ENCODE assay signal across 8 cellular contexts in the genomic region with DNA sequence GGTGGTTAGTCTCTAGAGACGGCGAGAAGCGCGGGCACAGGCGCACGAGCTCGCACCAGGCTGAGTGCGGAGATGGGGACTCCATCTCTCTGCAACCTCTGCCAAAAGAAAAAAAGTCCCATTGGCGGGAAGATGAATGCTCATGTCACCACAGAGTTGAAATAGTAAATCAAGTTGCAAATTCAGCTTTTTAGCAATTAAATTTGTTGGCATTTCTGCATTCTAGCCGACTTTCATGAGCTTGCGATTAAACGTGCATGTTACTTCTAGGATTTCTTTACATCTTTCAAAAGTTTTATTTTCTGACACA. TPM values are rescaled to one million over a fixed set of nuclear protein-coding genes. Genes with fewer than 3 reads are reported as not detected.
DNase-seq lines count a peak whose midpoint lies in the region; ATAC-seq, FAIRE-seq and TF ChIP-seq lines count a peak whose summit lies in the region.

No MANE protein-coding gene starts in this region.

- H3K9ac ChIP-seq in HepG2 (ENCODE audit: insufficient read depth, low read depth, low read length), result peak overlapping the region; percentile 76

- TF ChIP-seq POLR2A in HepG2 (IDR thresholded peaks at IDR 0.05; ENCODE audit: insufficient read depth in 1 of 2, low read depth in 2 of 2, low read length in 2 of 2) (no peak), testis (IDR thresholded peaks at IDR 0.05) (no peak)

- peak overlapping the region; percentile 90 for H3K4me2 ChIP-seq in HepG2 (ENCODE audit: low read depth, low read length)

- H3K79me2 ChIP-seq in HepG2 (ENCODE audit: insufficient read depth, low read length), result peaks cover 56% of the 10 kb centered on the region

- H2AFZ ChIP-seq in HepG2 (ENCODE audit: low read length), result no peak overlapping the region

- peaks cover 36% of the 10 kb centered on the region for H3K4me1 ChIP-seq in HepG2 (ENCODE audit: insufficient read depth, low read length)
- peaks cover 5% of the 10 kb centered on the region for H3K4me1 ChIP-seq in testis

- TF ChIP-seq EP300 in HepG2 (IDR thresholded peaks at IDR 0.05; ENCODE audit: low read depth in 2 of 2, low read length in 2 of 2) (no peak), HepG2 (CRISPR knock-in tag; IDR thresholded peaks at IDR 0.05; ENCODE audit: borderline replicate concordance) (no peak)

- 3% methylated on average over 12 of the region's 12 CpGs for WGBS in HepG2 (ENCODE audit: low lambda C conversion rate)
- 1 to 2% methylated on average over 9 to 12 of the region's 12 CpGs for WGBS in testis, 2 donors

- peak overlapping the region; percentile 73 for H3K27ac ChIP-seq in HepG2 (ENCODE audit: extremely low read length, insufficient read depth, low read length)
- peak overlapping the region; percentile 59 to 72 for H3K27ac ChIP-seq in testis

- in situ Hi-C loops in T47D (cut with HindIII; ENCODE audit: low pct_unique_long_range_greater_than_20kb, low sequenced_read_pairs) (no loop called here), HepG2 (cut with HindIII; ENCODE audit: extremely low pct_ligation_motif_present, low pct_unique_long_range_greater_than_20kb) (no loop called here)

- no peaks in the 10 kb centered on the region for H3K9me3 ChIP-seq in HepG2 (ENCODE audit: low read length)
- no peaks in the 10 kb centered on the region for H3K9me3 ChIP-seq in testis

- BruUV-seq in HepG2 (replicated peaks; lab: Mats Ljungman, UMichigan), result no TSS peak

- no peak for FAIRE-seq in HepG2 (lab: Jason Lieb, UNC)

- H4K20me1 ChIP-seq in HepG2 (ENCODE audit: insufficient read depth, low read length), result no peaks in the 10 kb centered on the region; the same call in none of the 2 replicates

- DNase-seq in AML-193 (lab: John Stamatoyannopoulos, UW) (peak; percentile 18 to 23), NCI-H2227 (lab: John Stamatoyannopoulos, UW; ENCODE audit: unreplicated experiment) (peak; percentile 78), T47D (ENCODE audit: low read depth in 1 of 2, low spot score in 1 of 2) (peak; percentile 29 to 39), HepG2 (ENCODE audit: low spot score) (no peak), testis (peak; percentile 63), globus pallidus (ENCODE audit: low spot score) (no peak)

- ATAC-seq in GM18502 (IDR thresholded peaks at IDR 0.05; ENCODE audit: poor library complexity, unreplicated experiment) (peak; percentile 60), HG02938 (IDR thresholded peaks at IDR 0.05; ENCODE audit: unreplicated experiment) (peak; percentile 42), HepG2 (peak; percentile 72)

- intact Hi-C loops in HepG2 (cut with micrococcal nuclease; ENCODE audit: unreplicated experiment) (no loop called here), testis (cut with DNase I; ENCODE audit: low total_unique reads) (no loop called here)

- CTCF ChIA-PET in HepG2 (lab: Yijun Ruan, JAX; ENCODE audit: low intra/inter-chr PET ratio, low total read pairs), result no interaction called here

- POLR2A ChIA-PET in HepG2 (lab: Yijun Ruan, JAX), result interaction anchor here (0.6 to 7.0 kb wide), 3 partner anchors 18 to 351 kb away, joined by 3 to 53 read pairs (median 4); partner anchors contain the start of genes ASB3, ERLEC1 and PSME4

- H3K4me3 ChIP-seq in HepG2 (replicated peaks in 1 of 3; ENCODE audit: insufficient read depth in 1 of 3, low read depth in 2 of 3, low read length in 3 of 3) (peak overlapping the region; percentile 80 to 90 (median 82)), testis (peak overlapping the region; percentile 75 to 79)

- no peak for TF ChIP-seq RAD21 in HepG2 (CRISPR knock-in tag; IDR thresholded peaks at IDR 0.05)

- H3K27me3 ChIP-seq in HepG2 (ENCODE audit: control insufficient read depth in 1 of 2, insufficient read depth in 2 of 2, low read length in 2 of 2) (no peaks in the 10 kb centered on the region; a peak in 1 of 5 replicates), testis (no peaks in the 10 kb centered on the region)

- H3K36me3 ChIP-seq in HepG2 (replicated peaks in 1 of 2; ENCODE audit: control insufficient read depth in 1 of 2, insufficient read depth in 2 of 2, low read length in 2 of 2), result peaks cover 5 to 21% of the 10 kb centered on the region in 2 experiments
- H3K36me3 ChIP-seq in testis (ENCODE audit: low read depth, missing control alignments), result no peaks in the 10 kb centered on the region

- no peak for TF ChIP-seq CTCF in HepG2 (CRISPR knock-in tag; IDR thresholded peaks at IDR 0.05)
- no peak for TF ChIP-seq CTCF in testis (IDR thresholded peaks at IDR 0.05)

RNA-seq across cellular contexts. Expression of gene CHAC2, which starts 0.6 kb away (rescaled TPM):
- total RNA-seq in HepG2 (2016; rRNA removed; fragmentation: Illumina TruSeq; extraction: Trizol) (10.7 and 15.5 TPM in 2 replicates), testis (1 to 10 TPM; 3.4 to 3.6 TPM)
- 2.9 and 3.9 TPM in 2 replicates for total RNA-seq in HepG2 (2016; cell fraction: cytosol; rRNA removed; fragmentation: Illumina TruSeq; extraction: Trizol; ENCODE audit: low read depth)
- 11.3 and 16.1 TPM in 2 replicates for total RNA-seq in HepG2 (2016; cell fraction: insoluble cytoplasmic fraction; rRNA removed; fragmentation: Illumina TruSeq; extraction: Trizol)
- total RNA-seq in HepG2 (2016; cell fraction: membrane; rRNA removed; fragmentation: Illumina TruSeq; extraction: Trizol), result 5.9 and 6.0 TPM in 2 replicates
- total RNA-seq in HepG2 (2016; cell fraction: nucleus; rRNA removed; fragmentation: Illumina TruSeq; extraction: Trizol), result 3.0 and 4.8 TPM in 2 replicates
- polyA plus RNA-seq in HepG2 (2011; rRNA removed) (1.1 and 1.7 TPM in 2 replicates), testis (ENCODE audit: insufficient read depth, low read depth, low replicate concordance) (9.1 TPM)
- 0.86 and 1.00 TPM in 2 replicates for polyA plus RNA-seq in HepG2 (2011; cell fraction: cytosol; rRNA removed)
- polyA plus RNA-seq in HepG2 (2011; cell fraction: nucleus; rRNA removed), result 0.16 and 0.29 TPM in 2 replicates
- 2.6 and 3.1 TPM in 2 replicates for polyA plus RNA-seq in HepG2 (2012)
- polyA plus RNA-seq in HepG2 (2016; cell fraction: cytosol; fragmentation: Illumina TruSeq; extraction: Trizol; ENCODE audit: low read depth), result 2.3 and 2.8 TPM in 2 replicates
- polyA plus RNA-seq in HepG2 (2016; cell fraction: insoluble cytoplasmic fraction; fragmentation: Illumina TruSeq; extraction: Trizol; ENCODE audit: low read depth), result 18.6 and 20.3 TPM in 2 replicates
- polyA plus RNA-seq in HepG2 (2016; cell fraction: membrane; fragmentation: Illumina TruSeq; extraction: Trizol; ENCODE audit: low read depth), result 5.1 and 5.8 TPM in 2 replicates
- polyA plus RNA-seq in HepG2 (2016; cell fraction: nucleus; fragmentation: Illumina TruSeq; extraction: Trizol; ENCODE audit: insufficient read depth, low read depth), result 8.8 and 10.1 TPM in 2 replicates
- polyA minus RNA-seq in HepG2 (2011; rRNA and poly(A)+ RNA removed; ENCODE audit: low replicate concordance), result 0.32 and 7.6 TPM in 2 replicates
- 1.1 and 1.8 TPM in 2 replicates for polyA minus RNA-seq in HepG2 (2011; cell fraction: cytosol; rRNA and poly(A)+ RNA removed)
- 0.39 TPM in 1 of 2 replicates, not detected in the other for polyA minus RNA-seq in HepG2 (2011; cell fraction: nucleus; rRNA and poly(A)+ RNA removed)

RNA-seq across cellular contexts. Expression of gene ASB3, which starts 18.6 kb away (rescaled TPM):
- 40.1 and 48.2 TPM in 2 replicates for total RNA-seq in HepG2 (2016; rRNA removed; fragmentation: Illumina TruSeq; extraction: Trizol)
- total RNA-seq in HepG2 (2016; cell fraction: cytosol; rRNA removed; fragmentation: Illumina TruSeq; extraction: Trizol; ENCODE audit: low read depth), result 18.6 and 20.9 TPM in 2 replicates
- 39.7 and 47.9 TPM in 2 replicates for total RNA-seq in HepG2 (2016; cell fraction: insoluble cytoplasmic fraction; rRNA removed; fragmentation: Illumina TruSeq; extraction: Trizol)
- total RNA-seq in HepG2 (2016; cell fraction: membrane; rRNA removed; fragmentation: Illumina TruSeq; extraction: Trizol), result 16.2 and 19.4 TPM in 2 replicates
- total RNA-seq in HepG2 (2016; cell fraction: nucleus; rRNA removed; fragmentation: Illumina TruSeq; extraction: Trizol), result 50.6 and 51.0 TPM in 2 replicates
- 29.8 and 41.8 TPM in 2 replicates for polyA plus RNA-seq in HepG2 (2011; rRNA removed)
- polyA plus RNA-seq in HepG2 (2011; cell fraction: cytosol; rRNA removed), result 18.7 and 24.1 TPM in 2 replicates
- 39.0 and 45.7 TPM in 2 replicates for polyA plus RNA-seq in HepG2 (2011; cell fraction: nucleus; rRNA removed)
- polyA plus RNA-seq in HepG2 (2012), result 17.3 and 25.5 TPM in 2 replicates
- 2.6 and 3.1 TPM in 2 replicates for polyA plus RNA-seq in HepG2 (2016; cell fraction: cytosol; fragmentation: Illumina TruSeq; extraction: Trizol; ENCODE audit: low read depth)
- 30.8 and 33.3 TPM in 2 replicates for polyA plus RNA-seq in HepG2 (2016; cell fraction: insoluble cytoplasmic fraction; fragmentation: Illumina TruSeq; extraction: Trizol; ENCODE audit: low read depth)
- polyA plus RNA-seq in HepG2 (2016; cell fraction: membrane; fragmentation: Illumina TruSeq; extraction: Trizol; ENCODE audit: low read depth), result 4.5 and 6.2 TPM in 2 replicates
- 31.5 and 34.2 TPM in 2 replicates for polyA plus RNA-seq in HepG2 (2016; cell fraction: nucleus; fragmentation: Illumina TruSeq; extraction: Trizol; ENCODE audit: insufficient read depth, low read depth)
- 29.9 and 45.1 TPM in 2 replicates for polyA minus RNA-seq in HepG2 (2011; rRNA and poly(A)+ RNA removed; ENCODE audit: low replicate concordance)
- polyA minus RNA-seq in HepG2 (2011; cell fraction: cytosol; rRNA and poly(A)+ RNA removed), result 24.9 and 29.2 TPM in 2 replicates
- 147 and 189 TPM in 2 replicates for polyA minus RNA-seq in HepG2 (2011; cell fraction: nucleus; rRNA and poly(A)+ RNA removed)
- 10 to 100 TPM; 29.0 to 31.8 TPM for total RNA-seq in testis
- polyA plus RNA-seq in testis (ENCODE audit: insufficient read depth, low read depth, low replicate concordance), result 26.9 TPM

RNA-seq across cellular contexts. Expression of gene ERLEC1, which starts 18.7 kb away (rescaled TPM):
- total RNA-seq in HepG2 (2016; rRNA removed; fragmentation: Illumina TruSeq; extraction: Trizol) (66.7 and 88.4 TPM in 2 replicates), testis (100 to 1,000 TPM in 1 of 2 donors, 10 to 100 TPM in 1; 91.5 to 123 TPM)
- 41.6 and 47.7 TPM in 2 replicates for total RNA-seq in HepG2 (2016; cell fraction: cytosol; rRNA removed; fragmentation: Illumina TruSeq; extraction: Trizol; ENCODE audit: low read depth)
- total RNA-seq in HepG2 (2016; cell fraction: insoluble cytoplasmic fraction; rRNA removed; fragmentation: Illumina TruSeq; extraction: Trizol), result 65.1 and 91.1 TPM in 2 replicates
- 112 and 119 TPM in 2 replicates for total RNA-seq in HepG2 (2016; cell fraction: membrane; rRNA removed; fragmentation: Illumina TruSeq; extraction: Trizol)
- 68.6 and 77.0 TPM in 2 replicates for total RNA-seq in HepG2 (2016; cell fraction: nucleus; rRNA removed; fragmentation: Illumina TruSeq; extraction: Trizol)
- polyA plus RNA-seq in HepG2 (2011; rRNA removed) (58.1 and 87.3 TPM in 2 replicates), testis (ENCODE audit: insufficient read depth, low read depth, low replicate concordance) (86.3 TPM)
- 57.8 and 60.2 TPM in 2 replicates for polyA plus RNA-seq in HepG2 (2011; cell fraction: cytosol; rRNA removed)
- polyA plus RNA-seq in HepG2 (2011; cell fraction: nucleus; rRNA removed), result 28.1 and 29.3 TPM in 2 replicates
- polyA plus RNA-seq in HepG2 (2012), result 66.0 and 89.9 TPM in 2 replicates
- 50.1 and 55.2 TPM in 2 replicates for polyA plus RNA-seq in HepG2 (2016; cell fraction: cytosol; fragmentation: Illumina TruSeq; extraction: Trizol; ENCODE audit: low read depth)
- polyA plus RNA-seq in HepG2 (2016; cell fraction: insoluble cytoplasmic fraction; fragmentation: Illumina TruSeq; extraction: Trizol; ENCODE audit: low read depth), result 64.2 and 67.3 TPM in 2 replicates
- 86.7 and 93.1 TPM in 2 replicates for polyA plus RNA-seq in HepG2 (2016; cell fraction: membrane; fragmentation: Illumina TruSeq; extraction: Trizol; ENCODE audit: low read depth)
- 97.5 and 99.1 TPM in 2 replicates for polyA plus RNA-seq in HepG2 (2016; cell fraction: nucleus; fragmentation: Illumina TruSeq; extraction: Trizol; ENCODE audit: insufficient read depth, low read depth)
- polyA minus RNA-seq in HepG2 (2011; rRNA and poly(A)+ RNA removed; ENCODE audit: low replicate concordance), result 8.7 and 20.3 TPM in 2 replicates
- 55.7 and 61.4 TPM in 2 replicates for polyA minus RNA-seq in HepG2 (2011; cell fraction: cytosol; rRNA and poly(A)+ RNA removed)
- 43.9 and 44.5 TPM in 2 replicates for polyA minus RNA-seq in HepG2 (2011; cell fraction: nucleus; rRNA and poly(A)+ RNA removed)

Comparison
In these comparisons a context has a peak if more than half of its experiments do, and no peak if none do; other contexts are left out.
1. DNase-seq: peak in AML-193 (2 of 2), NCI-H2227 (single experiment), T47D (2 of 2) and testis (single experiment); none in HepG2 (single experiment) and globus pallidus (single experiment).
2. Peak in every context shown above with its lines, with median percentiles within 50 percentile points of each other: ATAC-seq.